ENCODE assay signal across 14 cellular contexts in the genomic region with DNA sequence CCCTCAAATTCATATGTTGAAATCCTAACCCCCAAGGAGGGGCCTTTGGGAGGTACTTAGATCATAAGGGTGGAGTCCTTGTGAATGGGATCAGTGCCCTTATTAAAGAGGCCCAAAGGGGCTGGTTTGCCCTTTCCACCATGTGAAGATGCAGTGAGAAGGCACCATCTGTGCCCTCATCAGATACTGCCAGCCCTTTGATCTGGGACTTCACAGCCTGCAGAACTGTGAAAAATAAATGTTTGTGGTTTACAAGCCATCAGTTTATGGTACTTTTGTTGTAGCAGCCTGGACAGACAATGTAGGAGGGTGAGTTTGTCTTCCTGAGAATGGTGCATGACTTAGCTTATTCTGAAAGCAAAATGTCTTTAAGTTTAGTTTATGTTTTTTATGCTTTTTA.
"Had no signal": no experiment of that assay in that cellular context is flagged by ENCODE, and none has a peak within 500 bp of the region (broad histone marks: within the 10 kb centered on the region; RNA-seq: fewer than 3 reads in every experiment).

No MANE protein-coding gene starts in this region.

- H3K9me3 ChIP-seq: MG63, SK-N-SH had no signal

- H3K9ac ChIP-seq: SK-N-SH had no signal

- H3K4me3 ChIP-seq: MG63 had no signal

- H3K27ac ChIP-seq: RWPE1 had no signal

- H3K36me3 ChIP-seq: MG63 had no signal

- H3K27me3 ChIP-seq: MG63 had no signal

- DNase-seq: KG1, MG63, NCI-H1092, NCI-H1417 treated with DMSO at 0.1 percent for 48 hours, NCI-H146, NCI-H1694 treated with DMSO at 0.1 percent for 48 hours, NCI-H2081, NCI-H2107, NCI-H446 treated with DMSO at 0.1 percent for 48 hours, NCI-H510A treated with DMSO at 0.1 percent for 48 hours, SW 1271, T-helper 1 cell had no signal
